Comparison of ENCODE assay signal across 8 cellular contexts in genomic region chr17:18712354-18712999, GRCh38. TPM values are rescaled to one million over a fixed set of nuclear protein-coding genes. Genes with fewer than 3 reads are reported as not detected.
DNase-seq lines count a peak whose midpoint lies in the region; ATAC-seq, FAIRE-seq and TF ChIP-seq lines count a peak whose summit lies in the region.
"Not testable (repeated sequence)": the region's sequence is repeated elsewhere in the genome, so short reads cannot be mapped to it uniquely, and the experiment has no call there.

No MANE protein-coding gene starts in this region.

- not testable (repeated sequence) for H3K18ac ChIP-seq in H1 (ENCODE audit: extremely low read depth, low read length)

- not testable (repeated sequence) for H4K8ac ChIP-seq in H1 (ENCODE audit: extremely low read depth, insufficient read depth, low read length)

- not testable (repeated sequence) for H2AFZ ChIP-seq in H1 (ENCODE audit: low read length)

- H3K79me2 ChIP-seq in H1 (ENCODE audit: control insufficient read depth in 1 of 2, insufficient read depth in 2 of 2, low read length in 2 of 2): not testable (repeated sequence)

- ATAC-seq in left lung (peak; percentile 95), upper lobe of right lung (peak; percentile 89)

- H3K4me2 ChIP-seq in H1 (ENCODE audit: insufficient read depth in 1 of 2, low read depth in 2 of 2, low read length in 2 of 2): not testable (repeated sequence)

- not testable (repeated sequence) for H3K4ac ChIP-seq in H1 (replicated peaks; ENCODE audit: insufficient read length, low read depth, low read length)

- H4K5ac ChIP-seq in H1 (ENCODE audit: insufficient read length, low read depth, low read length): not testable (repeated sequence)

- intact Hi-C loops in left lung (cut with DNase I); upper lobe of right lung (cut with DNase I): not testable (repeated sequence)

- TF ChIP-seq EP300 in H1 (IDR thresholded peaks at IDR 0.05; ENCODE audit: borderline replicate concordance in 1 of 2, low read depth in 2 of 2, low read length in 2 of 2): not testable (repeated sequence)

- POLR2A ChIA-PET in H1 (lab: Charles Lee; ENCODE audit: partially characterized antibody): not testable (repeated sequence)

- DNase-seq in GM10266 (ENCODE audit: extremely low spot score): not testable (repeated sequence)
- DNase-seq in NCI-H1436 (lab: John Stamatoyannopoulos, UW) (peak; percentile 19), T follicular helper cell (ENCODE audit: low read depth) (peak; percentile 44), H1 (ENCODE audit: low read depth in 1 of 2, low spot score in 2 of 2) (peak in 1 of 2 experiments; percentile 71), left lung (peak in 1 of 2 donors; percentile 49), upper lobe of right lung (peak; percentile 71)
- DNase-seq in activated T-helper 1 cell treated with anti-CD3 and anti-CD28 coated beads, Interleukin-2, amount 50 U/mL, for 16 hours (ENCODE audit: low read depth in 1 of 2, low spot score in 1 of 2): peak; percentile 29 to 33
- peak; percentile 7 to 51 for DNase-seq in stimulated activated CD4-positive, alpha-beta T cell treated with anti-CD3 and anti-CD28 coated beads, Interleukin-12 subunit alpha, Interleukin-12 subunit beta, amount 100 ng/mL, for 24 hours (ENCODE audit: low read depth in 2 of 2)

- H3K9ac ChIP-seq in H1 (replicated peaks in 1 of 4; ENCODE audit: extremely low read depth in 1 of 4, low read depth in 3 of 4, low read length in 3 of 4): not testable (repeated sequence)

- H3K4me1 ChIP-seq in H1 (replicated peaks in 1 of 4; ENCODE audit: control insufficient read depth in 3 of 4, insufficient read depth in 4 of 4, low read length in 3 of 4); left lung; upper lobe of right lung: not testable (repeated sequence)

- H2BK15ac ChIP-seq in H1 (ENCODE audit: low read length): not testable (repeated sequence)

- H3K9me3 ChIP-seq in H1 (ENCODE audit: insufficient read depth in 2 of 2, low read depth in 1 of 2, low read length in 1 of 2); left lung; upper lobe of right lung: not testable (repeated sequence)

- peak; percentile 78 for FAIRE-seq in H1 (lab: Jason Lieb, UNC)

- H3K36me3 ChIP-seq in H1 (ENCODE audit: control insufficient read depth in 2 of 4, insufficient read depth in 4 of 4, low read length in 3 of 4); left lung; upper lobe of right lung: not testable (repeated sequence)

- CTCF ChIA-PET in H1 (lab: Charles Lee; ENCODE audit: partially characterized antibody): not testable (repeated sequence)

- not testable (repeated sequence) for H3K27ac ChIP-seq in H1 (ENCODE audit: low read depth, low read length); left lung; upper lobe of right lung

- H2AK5ac ChIP-seq in H1 (ENCODE audit: low read depth, low read length): not testable (repeated sequence)

- H3K23me2 ChIP-seq in H1 (ENCODE audit: low read depth, low read length): not testable (repeated sequence)

- peak; percentile 49 for TF ChIP-seq CTCF in GM10266 (IDR thresholded peaks at IDR 0.05; ENCODE audit: control insufficient read depth, insufficient read depth, low read depth, missing control alignments)
- peak in 2 of 3 experiments; percentile 43 to 52; a peak in 3 of 4 replicates for TF ChIP-seq CTCF in H1 (IDR thresholded peaks at IDR 0.05; ENCODE audit: control extremely low read depth in 1 of 3, insufficient read depth in 1 of 3, low read depth in 1 of 3, low read length in 3 of 3)
- TF ChIP-seq CTCF in left lung (IDR thresholded peaks at IDR 0.05): peak; percentile 37 to 58
- peak; percentile 62 for TF ChIP-seq CTCF in upper lobe of right lung (IDR thresholded peaks at IDR 0.05)

- not testable (repeated sequence) for H3K27me3 ChIP-seq in H1 (replicated peaks in 1 of 4; ENCODE audit: control insufficient read depth in 3 of 4, extremely low read depth in 1 of 4, insufficient read depth in 3 of 4, low read length in 3 of 4); left lung; upper lobe of right lung

- H3K4me3 ChIP-seq in H1 (ENCODE audit: extremely low read depth in 1 of 4, insufficient read depth in 2 of 4, low read depth in 3 of 4, low read length in 4 of 4); left lung; upper lobe of right lung: not testable (repeated sequence)

- H3K14ac ChIP-seq in H1 (ENCODE audit: insufficient read length): not testable (repeated sequence)

- not testable (repeated sequence) for H2BK5ac ChIP-seq in H1 (ENCODE audit: low read depth, low read length)

- H4K91ac ChIP-seq in H1 (replicated peaks; ENCODE audit: insufficient read length, low read length): not testable (repeated sequence)

- H2BK20ac ChIP-seq in H1 (ENCODE audit: low read length): not testable (repeated sequence)

- not testable (repeated sequence) for H2BK120ac ChIP-seq in H1 (replicated peaks; ENCODE audit: low read depth, low read length)

- peak; percentile 49 to 54 for TF ChIP-seq RAD21 in H1 (IDR thresholded peaks at IDR 0.05 in 1 of 2, conservative IDR thresholded peaks at IDR 0.05 in 1 of 2; ENCODE audit: low read depth in 2 of 2, low read length in 2 of 2)

- H2BK12ac ChIP-seq in H1 (ENCODE audit: low read depth, low read length): not testable (repeated sequence)

- not testable (repeated sequence) for H3K23ac ChIP-seq in H1 (ENCODE audit: insufficient read length)

- not testable (repeated sequence) for H3K79me1 ChIP-seq in H1 (ENCODE audit: low read depth, low read length)

- TF ChIP-seq POLR2A in H1 (IDR thresholded peaks at IDR 0.05; ENCODE audit: control extremely low read depth in 1 of 2, low read depth in 2 of 2, low read length in 2 of 2): not testable (repeated sequence)

- H4K20me1 ChIP-seq in H1 (replicated peaks in 1 of 2; ENCODE audit: control insufficient read depth in 1 of 2, insufficient read depth in 2 of 2, low read length in 2 of 2): not testable (repeated sequence)

- H3K56ac ChIP-seq in H1 (replicated peaks; ENCODE audit: insufficient read length, low read depth, low read length): not testable (repeated sequence)

- 43% methylated on average over 7 of the region's 7 CpGs; no CpG with 5 or more reads in 1 of the 2 experiments for WGBS in H1 (ENCODE audit: extremely low coverage in 1 of 2, insufficient coverage in 1 of 2, insufficient read length in 1 of 2, insufficient replicate concordance in 2 of 2, low coverage in 1 of 2, low lambda C conversion rate in 2 of 2, missing lambda C conversion rate in 1 of 2), 2 experiments

RNA-seq across cellular contexts. Expression of gene FOXO3B, which starts 30.4 kb away (rescaled TPM):
- total RNA-seq in H1 (2021; fragmentation: NEBNext Ultra II Directional; extraction: Animal tissue kit (Norgen Biotek cat#: 25700)): 12.4 and 13.3 TPM in 2 replicates
- 13.7 and 19.8 TPM in 2 replicates for polyA plus RNA-seq in H1 (2011; rRNA removed)
- 10.1 TPM for polyA plus RNA-seq in H1 (2011; cell fraction: cytosol; rRNA removed)
- 22.9 TPM for polyA plus RNA-seq in H1 (2011; cell fraction: nucleus; rRNA removed)
- polyA plus RNA-seq in H1 (2012, experiment 1 of 2): 4.3 to 6.9 TPM (median 6.3 TPM) in 4 replicates
- 0.72 TPM for polyA plus RNA-seq in H1 (2012, experiment 2 of 2)
- 6.6 TPM for polyA plus RNA-seq in H1 (2013, experiment 1 of 2)
- 6.2 TPM for polyA plus RNA-seq in H1 (2013, experiment 2 of 2)
- polyA minus RNA-seq in H1 (2011; rRNA and poly(A)+ RNA removed): 32.5 and 39.3 TPM in 2 replicates
- polyA minus RNA-seq in H1 (2011; cell fraction: cytosol; rRNA and poly(A)+ RNA removed): 14.6 TPM
- 40.3 TPM for polyA minus RNA-seq in H1 (2011; cell fraction: nucleus; rRNA and poly(A)+ RNA removed)
- total RNA-seq in left lung (1 to 10 TPM; 2.2 to 2.6 TPM), upper lobe of right lung (3.1 TPM)

RNA-seq across cellular contexts. Expression of gene FBXW10, which starts 31.4 kb away (rescaled TPM):
- not detected in 2 replicates for total RNA-seq in H1 (2021; fragmentation: NEBNext Ultra II Directional; extraction: Animal tissue kit (Norgen Biotek cat#: 25700))
- polyA plus RNA-seq in H1 (2011; rRNA removed): not detected in 2 replicates
- polyA plus RNA-seq in H1 (2011; cell fraction: cytosol; rRNA removed): 0.03 TPM
- polyA plus RNA-seq in H1 (2011; cell fraction: nucleus; rRNA removed): not detected
- 0.08 TPM in 1 of 4 replicates, not detected in the others for polyA plus RNA-seq in H1 (2012, experiment 1 of 2)
- polyA plus RNA-seq in H1 (2012, experiment 2 of 2): not detected
- 0.02 TPM for polyA plus RNA-seq in H1 (2013, experiment 1 of 2)
- polyA plus RNA-seq in H1 (2013, experiment 2 of 2): 0.02 TPM
- polyA minus RNA-seq in H1 (2011; rRNA and poly(A)+ RNA removed): not detected in 2 replicates
- polyA minus RNA-seq in H1 (2011; cell fraction: cytosol; rRNA and poly(A)+ RNA removed): not detected
- 0.20 TPM for polyA minus RNA-seq in H1 (2011; cell fraction: nucleus; rRNA and poly(A)+ RNA removed)
- total RNA-seq in left lung (under 1 TPM in 1 of 2 donors, not detected in 1; 0.55 TPM), upper lobe of right lung (not detected)
